Comparison of ENCODE assay signal across 17 cellular contexts in genomic region chr4:37928421-37928820, GRCh38. TPM values are rescaled to one million over a fixed set of nuclear protein-coding genes. Genes with fewer than 3 reads are reported as not detected.
"Had no signal": no experiment of that assay in that cellular context is flagged by ENCODE, and none has a peak within 500 bp of the region (broad histone marks: within the 10 kb centered on the region; RNA-seq: fewer than 3 reads in every experiment).

No MANE protein-coding gene starts in this region.

- H3K27me3 Mint-ChIP-seq: activated CD4-positive, alpha-beta T cell treated with anti-CD3 and anti-CD28 coated beads, Interleukin-2, amount 10 ng/mL, durations not matched to agents 7 days and 5 days; activated naive CD8-positive, alpha-beta T cell treated with anti-CD3 and anti-CD28 coated beads, Interleukin-2, amount 10 ng/mL, durations not matched to agents 7 days and 5 days had no signal

- H3K36me3 Mint-ChIP-seq: mesothelial cell of epicardium had no signal

- H3K4me3 Mint-ChIP-seq: activated CD4-positive, alpha-beta T cell treated with anti-CD3 and anti-CD28 coated beads, Interleukin-2, amount 10 ng/mL, durations not matched to agents 7 days and 5 days; activated naive CD8-positive, alpha-beta T cell treated with anti-CD3 and anti-CD28 coated beads, Interleukin-2, amount 10 ng/mL, durations not matched to agents 7 days and 5 days; activated T-helper 1 cell treated with anti-CD3 and anti-CD28 coated beads, Interleukin-12 subunit alpha, Interleukin-12 subunit beta, Interleukin-2, Interleukin-4 antibody, amounts not matched to agents 30 ng/mL and 10 ng/mL and 1 ng/mL, durations not matched to agents 14 hours and 24 hours and 36 hours; mesothelial cell of epicardium had no signal

- DNase-seq: activated CD4-positive, alpha-beta T cell treated with anti-CD3 and anti-CD28 coated beads, Interleukin-2, amount 10 ng/mL, durations not matched to agents 7 days and 5 days; activated CD8-positive, alpha-beta memory T cell treated with anti-CD3 and anti-CD28 coated beads, Interleukin-2, amount 50 U/mL, for 48 hours; activated naive CD4-positive, alpha-beta T cell; activated naive CD8-positive, alpha-beta T cell treated with anti-CD3 and anti-CD28 coated beads, Interleukin-2, amount 10 ng/mL, durations not matched to agents 7 days and 5 days; effector CD4-positive, alpha-beta T cell; foreskin keratinocyte; left cardiac atrium; retina; SIG-M5; thyroid gland had no signal

- H3K36me3 ChIP-seq: thyroid gland had no signal

- H3K27ac ChIP-seq: foreskin keratinocyte, neutrophil, thyroid gland had no signal

- H3K9me3 Mint-ChIP-seq: activated CD4-positive, alpha-beta T cell treated with anti-CD3 and anti-CD28 coated beads, Interleukin-2, amount 10 ng/mL, durations not matched to agents 7 days and 5 days; activated T-helper 1 cell treated with anti-CD3 and anti-CD28 coated beads, Interleukin-12 subunit alpha, Interleukin-12 subunit beta, Interleukin-2, Interleukin-4 antibody, amounts not matched to agents 30 ng/mL and 10 ng/mL and 1 ng/mL, durations not matched to agents 14 hours and 24 hours and 36 hours; mesothelial cell of epicardium had no signal

- H3K4me3 ChIP-seq: lung, thyroid gland had no signal

- H3K9me3 ChIP-seq: neutrophil, thyroid gland had no signal

- H3K27ac Mint-ChIP-seq: activated T-helper 1 cell treated with anti-CD3 and anti-CD28 coated beads, Interleukin-12 subunit alpha, Interleukin-12 subunit beta, Interleukin-2, Interleukin-4 antibody, amounts not matched to agents 30 ng/mL and 10 ng/mL and 1 ng/mL, durations not matched to agents 14 hours and 24 hours and 36 hours; mesothelial cell of epicardium had no signal

- H3K4me1 ChIP-seq: thyroid gland had no signal

- H3K27me3 ChIP-seq: neutrophil, thyroid gland had no signal

RNA-seq across cellular contexts. Expression of gene PTTG2, which starts 31.8 kb away (rescaled TPM):
- total RNA-seq: bronchial epithelial cell, endothelial cell of umbilical vein, foreskin keratinocyte, mesothelial cell of epicardium, myocyte had no signal
- polyA plus RNA-seq: endothelial cell of umbilical vein, foreskin keratinocyte had no signal
